Comparison of ENCODE assay signal across 8 cellular contexts in the genomic region with DNA sequence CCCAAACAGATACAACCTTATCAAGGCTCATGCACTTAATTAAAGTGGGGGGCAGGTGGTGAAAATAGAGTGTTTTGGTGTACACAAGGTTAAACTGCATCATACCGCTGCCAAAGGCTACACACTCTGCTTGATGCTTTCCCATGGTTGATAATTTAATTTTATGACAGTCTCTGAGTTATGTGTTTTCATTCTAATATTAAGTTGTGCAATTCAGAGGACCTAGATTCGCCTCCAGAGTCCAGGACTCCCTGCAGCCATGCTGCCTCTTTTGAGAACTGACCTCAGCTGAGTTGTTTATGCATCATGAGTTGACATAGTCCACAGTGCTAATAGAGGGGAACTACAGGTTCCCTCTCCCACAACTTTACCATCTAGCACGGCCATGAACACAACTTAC.
A peak's percentile ranks its signal among the peaks of the same experiment; 100 is the strongest.
DNase-seq lines count a peak whose midpoint lies in the region; ATAC-seq and TF ChIP-seq lines count a peak whose summit lies in the region.
"Not testable (repeated sequence)": the region's sequence is repeated elsewhere in the genome, so short reads cannot be mapped to it uniquely, and the experiment has no call there.

No MANE protein-coding gene starts in this region.

- H3K27ac ChIP-seq in smooth muscle cell (ENCODE audit: low read depth) = peak overlapping the region; percentile 13
- H3K27ac ChIP-seq in aorta (ENCODE audit: low read depth in 1 of 2, low read length in 2 of 2) = not testable (repeated sequence)

- H3K9me3 ChIP-seq in smooth muscle cell (replicated peaks; ENCODE audit: low read depth); aorta (ENCODE audit: control insufficient read depth, low read length): not testable (repeated sequence)

- intact Hi-C loops in left ventricle myocardium superior (cut with micrococcal nuclease); aorta (cut with DNase I): not testable (repeated sequence)

- H3K36me3 Mint-ChIP-seq in HFFc6 (ENCODE audit: low read depth) = peaks cover 42% of the 10 kb centered on the region
- H3K36me3 Mint-ChIP-seq in chondrocyte (ENCODE audit: low read depth) = not testable (repeated sequence)
- peaks cover 25% of the 10 kb centered on the region for H3K36me3 Mint-ChIP-seq in nephron (ENCODE audit: low read depth)

- not testable (repeated sequence) for H3K27me3 Mint-ChIP-seq in HFFc6 (ENCODE audit: insufficient read depth); chondrocyte (ENCODE audit: low read depth); nephron (ENCODE audit: low read depth)

- DNase-seq in HFFc6; chondrocyte (ENCODE audit: low spot score); left ventricle myocardium superior; smooth muscle cell (lab: John Stamatoyannopoulos, UW; ENCODE audit: unreplicated experiment); aorta: not testable (repeated sequence)
- DNase-seq in fibroblast of villous mesenchyme (ENCODE audit: low read depth) = peak; percentile 66

- not testable (repeated sequence) for H2AFZ ChIP-seq in smooth muscle cell (ENCODE audit: low read depth)

- 90% methylated on average over 3 of the region's 3 CpGs for WGBS in smooth muscle cell (ENCODE audit: low lambda C conversion rate)
- 10 to 16% methylated on average over 3 of the region's 3 CpGs for WGBS in aorta, 2 donors

- H3K27me3 ChIP-seq in smooth muscle cell (ENCODE audit: low read depth); aorta (ENCODE audit: control insufficient read depth in 1 of 2, insufficient read depth in 2 of 2, low read length in 1 of 2): not testable (repeated sequence)

- peaks cover 71% of the 10 kb centered on the region for H4K20me1 ChIP-seq in smooth muscle cell (ENCODE audit: low read depth)

- H3K4me3 Mint-ChIP-seq in HFFc6; chondrocyte (ENCODE audit: unreplicated experiment); nephron: not testable (repeated sequence)

- H3K4me2 ChIP-seq in smooth muscle cell = not testable (repeated sequence)

- H3K4me1 Mint-ChIP-seq in HFFc6 (ENCODE audit: low read depth) = peaks cover 72% of the 10 kb centered on the region
- H3K4me1 Mint-ChIP-seq in chondrocyte (ENCODE audit: low read depth) = peaks cover 42% of the 10 kb centered on the region
- peaks cover 51% of the 10 kb centered on the region for H3K4me1 Mint-ChIP-seq in nephron

- H3K4me3 ChIP-seq in fibroblast of villous mesenchyme (ENCODE audit: low read depth, low read length); smooth muscle cell; aorta (ENCODE audit: low read length in 2 of 2): not testable (repeated sequence)

- peaks cover 96% of the 10 kb centered on the region for H3K79me2 ChIP-seq in smooth muscle cell (ENCODE audit: low read depth)

- not testable (repeated sequence) for H3K4me1 ChIP-seq in smooth muscle cell (ENCODE audit: low read depth)
- H3K4me1 ChIP-seq in aorta (ENCODE audit: control insufficient read depth in 1 of 2, insufficient read depth in 2 of 2, low read length in 2 of 2) = peaks cover 0 to 12% of the 10 kb centered on the region in 2 donors

- not testable (repeated sequence) for H3K36me3 ChIP-seq in smooth muscle cell (ENCODE audit: low read depth); aorta (ENCODE audit: control insufficient read depth in 1 of 2, insufficient read depth in 2 of 2, low read length in 1 of 2)

- H3K9ac ChIP-seq in smooth muscle cell (ENCODE audit: low read depth) = not testable (repeated sequence)

- not testable (repeated sequence) for TF ChIP-seq CTCF in HFFc6 (IDR thresholded peaks at IDR 0.05); chondrocyte (IDR thresholded peaks at IDR 0.05); fibroblast of villous mesenchyme (IDR thresholded peaks at IDR 0.05; ENCODE audit: insufficient read depth, low read depth, low read length); nephron (IDR thresholded peaks at IDR 0.05; ENCODE audit: unreplicated experiment in 3 of 3); smooth muscle cell (IDR thresholded peaks at IDR 0.05; ENCODE audit: borderline replicate concordance, insufficient read depth, poor library complexity, severe bottlenecking)

- H3K9me3 Mint-ChIP-seq in HFFc6; chondrocyte (ENCODE audit: low read depth): not testable (repeated sequence)
- H3K9me3 Mint-ChIP-seq in nephron = peaks cover 11% of the 10 kb centered on the region

- not testable (repeated sequence) for H3F3A ChIP-seq in smooth muscle cell (ENCODE audit: low read depth)

- ATAC-seq in SK-N-SH treated with all-trans-retinoic acid at 6 μM for 48 hours (peak; percentile 34), left ventricle myocardium superior (peak; percentile 59), aorta (ENCODE audit: low FRiP score) (peak; percentile 78)

- H3K27ac Mint-ChIP-seq in HFFc6 (0 out of 2 replicates have a peak overlapping the region, but pooled peaks have one; percentile 18), chondrocyte (ENCODE audit: unreplicated experiment) (peak overlapping the region; percentile 36), nephron (peak overlapping the region; percentile 12 to 73 (median 53))

TF ChIP-seq in SK-N-SH treated with all-trans-retinoic acid at 6 μM for 48 hours, 23 proteins besides CTCF, POLR2A, EP300 and RAD21:
- TF ChIP-seq ISL1 (CRISPR knock-in tag; IDR thresholded peaks at IDR 0.05) = peak; percentile 55
